Comparison of ENCODE assay signal across 8 cellular contexts in the genomic region with DNA sequence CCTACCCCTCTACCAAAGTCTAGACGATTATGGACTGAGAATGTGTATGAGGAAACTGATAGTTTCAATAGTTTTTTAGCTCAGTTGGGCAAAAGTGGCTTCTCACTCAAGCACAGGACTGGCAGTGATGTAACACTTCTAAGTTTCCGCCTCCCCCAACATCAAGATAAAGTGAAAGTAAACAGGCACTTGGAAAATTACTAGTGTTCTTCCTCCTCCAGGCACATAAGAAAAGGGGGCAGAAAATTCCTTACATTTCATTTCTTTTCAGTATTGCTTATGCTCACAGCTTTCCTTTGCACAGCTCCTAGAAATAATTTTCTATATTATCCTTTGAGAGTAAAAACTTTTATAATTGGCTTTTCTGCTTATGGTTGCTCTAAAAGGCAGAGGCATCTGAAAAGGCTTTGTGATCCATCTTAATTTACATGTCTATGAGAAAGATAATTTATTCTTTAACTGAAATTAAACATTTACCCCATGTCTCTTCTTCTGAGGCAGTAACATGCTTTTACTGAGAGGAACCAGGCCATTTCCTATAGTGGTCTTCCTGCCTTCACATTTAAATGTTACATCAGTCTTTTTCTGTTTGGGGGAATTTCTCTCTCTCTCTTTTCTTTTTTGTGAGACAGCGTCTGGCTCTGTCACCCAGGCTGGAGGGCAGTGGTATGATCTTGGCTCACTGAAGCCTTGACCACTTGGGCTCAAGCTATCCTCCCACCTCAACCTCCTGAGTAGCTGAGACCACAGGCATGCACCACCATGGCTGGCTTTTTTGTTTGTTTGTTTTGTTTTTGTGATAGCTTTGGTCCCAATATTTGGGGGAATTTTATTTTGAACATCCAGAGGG.
DNase-seq lines count a peak whose midpoint lies in the region; ATAC-seq and TF ChIP-seq lines count a peak whose summit lies in the region.

No MANE protein-coding gene starts in this region.

- H3K4me1 ChIP-seq in fibroblast of lung (ENCODE audit: control insufficient read depth, extremely low read depth, insufficient read depth, low read length): peaks cover 7% of the 10 kb centered on the region
- peaks cover 30% of the 10 kb centered on the region for H3K4me1 ChIP-seq in neuron (ENCODE audit: insufficient read depth, low read length)

- no peaks in the 10 kb centered on the region for H4K20me1 ChIP-seq in fibroblast of lung (ENCODE audit: control insufficient read depth, extremely low read depth, insufficient read depth, low read length)

- H3K27me3 ChIP-seq in fibroblast of lung (ENCODE audit: control insufficient read depth, insufficient read depth, low read length) (no peaks in the 10 kb centered on the region), neuron (ENCODE audit: insufficient read depth, low read length) (no peaks in the 10 kb centered on the region)

- no peaks in the 10 kb centered on the region for H3K36me3 ChIP-seq in fibroblast of lung (ENCODE audit: control insufficient read depth, insufficient read depth, low read length)
- no peaks in the 10 kb centered on the region for H3K36me3 ChIP-seq in neuron (ENCODE audit: insufficient read depth, low read length)

- H2AFZ ChIP-seq in fibroblast of lung (ENCODE audit: low read length) (peak overlapping the region; percentile 82), neuron (ENCODE audit: low read depth, low read length) (peak overlapping the region; percentile 7)

- TF ChIP-seq POLR2A in GM18505 (IDR thresholded peaks at IDR 0.05; ENCODE audit: borderline replicate concordance, extremely low read depth, insufficient read depth, insufficient read length): peak; percentile 49

- TF ChIP-seq CTCF in fibroblast of lung (conservative IDR thresholded peaks at IDR 0.05 in 1 of 2, IDR thresholded peaks at IDR 0.05 in 1 of 2; ENCODE audit: low read depth in 1 of 2, low read length in 2 of 2): no peak

- peak overlapping the region; percentile 93 for H3K4me2 ChIP-seq in fibroblast of lung (ENCODE audit: extremely low read depth, insufficient read depth, low read length)

- peak overlapping the region; percentile 12 to 64 (median 44) for H3K4me3 ChIP-seq in fibroblast of lung (replicated peaks in 1 of 4; ENCODE audit: control extremely low read depth in 1 of 4, insufficient read depth in 1 of 4, low read depth in 3 of 4, low read length in 4 of 4)
- H3K4me3 ChIP-seq in neuron (ENCODE audit: low read length): peak overlapping the region; percentile 42

- no peaks in the 10 kb centered on the region for H3K79me2 ChIP-seq in fibroblast of lung (ENCODE audit: control insufficient read depth, insufficient read depth, low read length)

- peak overlapping the region; percentile 79 for H3K27ac ChIP-seq in fibroblast of lung (ENCODE audit: insufficient read depth, low read length)

- H3K9me3 ChIP-seq in fibroblast of lung (ENCODE audit: control insufficient read depth, insufficient read depth, low read depth, low read length) (no peaks in the 10 kb centered on the region), neuron (ENCODE audit: low read length) (no peaks in the 10 kb centered on the region)

- H3K9ac ChIP-seq in fibroblast of lung (ENCODE audit: insufficient read depth, low read length): peak overlapping the region; percentile 21

- DNase-seq in AG08396 (ENCODE audit: low spot score): peak; percentile 56
- DNase-seq in NCI-H2196 treated with DMSO at 0.1 percent for 48 hours (lab: John Stamatoyannopoulos, UW; ENCODE audit: unreplicated experiment): peak; percentile 11
- DNase-seq in activated CD8-positive, alpha-beta memory T cell treated with anti-CD3 and anti-CD28 coated beads, Interleukin-2, amount 50 U/mL, for 4 hours: peak; percentile 31
- DNase-seq in fibroblast of lung (ENCODE audit: low read depth in 2 of 2): peak; percentile 83
- no peak for DNase-seq in NCI-H1436 (lab: John Stamatoyannopoulos, UW)

- ATAC-seq in GM18505 (IDR thresholded peaks at IDR 0.05; ENCODE audit: unreplicated experiment) (peak; percentile 82), HG02884 (IDR thresholded peaks at IDR 0.05; ENCODE audit: unreplicated experiment) (peak; percentile 79)
